Comparison of ENCODE assay signal across 29 cellular contexts in genomic region chr19:17491287-17491686, GRCh38. TPM values are rescaled to one million over a fixed set of nuclear protein-coding genes. Genes with fewer than 3 reads are reported as not detected.
DNase-seq lines count a peak whose midpoint lies in the region; ATAC-seq and TF ChIP-seq lines count a peak whose summit lies in the region.
"Had no signal": no experiment of that assay in that cellular context is flagged by ENCODE, and none has a peak within 500 bp of the region (broad histone marks: within the 10 kb centered on the region; RNA-seq: fewer than 3 reads in every experiment).

No MANE protein-coding gene starts in this region.

- H3K36me3 Mint-ChIP-seq in activated T-cell treated with anti-CD3 and anti-CD28 coated beads, Interleukin-2, amount 50 U/mL, for 72 hours (ENCODE audit: insufficient read depth in 2 of 2) = no peaks in the 10 kb centered on the region
- H3K36me3 Mint-ChIP-seq: activated naive CD4-positive, alpha-beta T cell treated with anti-CD3 and anti-CD28 coated beads, Interleukin-2, amount 10 ng/mL, durations not matched to agents 7 days and 5 days; IgD-negative memory B cell had no signal

- no peaks in the 10 kb centered on the region for H3K9me3 Mint-ChIP-seq in activated T-cell treated with anti-CD3 and anti-CD28 coated beads, Interleukin-2, amount 50 U/mL, for 72 hours
- H3K9me3 Mint-ChIP-seq: activated B cell treated with CpG ODN at 0.5 μM for 24 hours; activated naive CD4-positive, alpha-beta T cell treated with anti-CD3 and anti-CD28 coated beads, Interleukin-2, amount 10 ng/mL, durations not matched to agents 7 days and 5 days; activated T-helper 1 cell treated with anti-CD3 and anti-CD28 coated beads, Interleukin-12 subunit alpha, Interleukin-12 subunit beta, Interleukin-2, Interleukin-4 antibody, amounts not matched to agents 30 ng/mL and 10 ng/mL and 1 ng/mL, durations not matched to agents 14 hours and 24 hours and 36 hours; CD4-positive, alpha-beta T cell; IgD-negative memory B cell; nephron progenitor cell had no signal

- peaks cover 90% of the 10 kb centered on the region for H3K4me1 ChIP-seq in BLaER1
- no peaks in the 10 kb centered on the region for H3K4me1 ChIP-seq in osteoblast (ENCODE audit: insufficient read depth, low read length)
- H3K4me1 ChIP-seq: uterus had no signal

- no peak for TF ChIP-seq CTCF in osteoblast (IDR thresholded peaks at IDR 0.05; ENCODE audit: extremely low read depth, low read depth, low read length)

- peak overlapping the region; percentile 8 for H3K27ac ChIP-seq in BLaER1
- H3K27ac ChIP-seq in cingulate gyrus (ENCODE audit: low read depth, low read length) = peak overlapping the region; percentile 65
- no peak overlapping the region for H3K27ac ChIP-seq in osteoblast (ENCODE audit: low read depth, low read length)
- H3K27ac ChIP-seq: cardiac muscle cell, pancreas, right atrium auricular region, uterus had no signal

- no peaks in the 10 kb centered on the region for H3K79me2 ChIP-seq in osteoblast (ENCODE audit: insufficient read depth, low read length)

- DNase-seq in EH (ENCODE audit: low read depth) (peak; percentile 54), osteoblast (ENCODE audit: insufficient read length, low spot score, missing footprints) (peak; percentile 23), left colon (no peak), SIG-M5 treated with dmso at 0.1 percent for 504 hours (lab: John Stamatoyannopoulos, UW; ENCODE audit: unreplicated experiment) (no peak)
- no peak for DNase-seq in activated T-cell treated with anti-CD3 and anti-CD28 coated beads, Interleukin-2, amount 50 U/mL, for 72 hours
- DNase-seq: activated B cell treated with CpG ODN at 0.5 μM for 24 hours; activated naive CD4-positive, alpha-beta T cell treated with anti-CD3 and anti-CD28 coated beads, Interleukin-2, amount 10 ng/mL, durations not matched to agents 7 days and 5 days; aorta; CD4-positive, alpha-beta T cell; cortex of kidney; DMS 273 treated with DMSO at 0.1 percent for 48 hours; midbrain; NCI-H1048; NCI-H1694; NCI-H524; nephron progenitor cell; pancreas; stimulated activated CD4-positive, alpha-beta T cell treated with anti-CD3 and anti-CD28 coated beads, Interleukin-2, amount 100 ng/mL, for 48 hours; testis; uterus had no signal

- H3K36me3 ChIP-seq in BLaER1 (peaks cover 7% of the 10 kb centered on the region; the same call in 1 of the 2 replicates), osteoblast (ENCODE audit: insufficient read depth, low read length) (peaks cover 5% of the 10 kb centered on the region)
- H3K36me3 ChIP-seq: cardiac muscle cell, pancreas, uterus had no signal

- no peak overlapping the region for H3K4me3 Mint-ChIP-seq in activated T-cell treated with anti-CD3 and anti-CD28 coated beads, Interleukin-2, amount 50 U/mL, for 72 hours
- H3K4me3 Mint-ChIP-seq: activated B cell treated with CpG ODN at 0.5 μM for 24 hours; activated naive CD4-positive, alpha-beta T cell treated with anti-CD3 and anti-CD28 coated beads, Interleukin-2, amount 10 ng/mL, durations not matched to agents 7 days and 5 days; activated T-helper 1 cell treated with anti-CD3 and anti-CD28 coated beads, Interleukin-12 subunit alpha, Interleukin-12 subunit beta, Interleukin-2, Interleukin-4 antibody, amounts not matched to agents 30 ng/mL and 10 ng/mL and 1 ng/mL, durations not matched to agents 14 hours and 24 hours and 36 hours; CD4-positive, alpha-beta T cell; IgD-negative memory B cell; nephron progenitor cell had no signal

- H3K27me3 ChIP-seq in BLaER1 (no peaks in the 10 kb centered on the region), osteoblast (ENCODE audit: insufficient read depth, low read length) (no peaks in the 10 kb centered on the region)
- H3K27me3 ChIP-seq: cardiac muscle cell, pancreas, right atrium auricular region, testis, uterus had no signal

- H3K4me3 ChIP-seq in BLaER1 = no peak overlapping the region
- H3K4me3 ChIP-seq in osteoblast (ENCODE audit: insufficient read depth, low read length) = no peak overlapping the region
- H3K4me3 ChIP-seq: cardiac muscle cell, pancreas, right atrium auricular region, testis, uterus had no signal

- H3K4me2 ChIP-seq in BLaER1 = peak overlapping the region; percentile 97
- no peak overlapping the region for H3K4me2 ChIP-seq in osteoblast (ENCODE audit: insufficient read depth, low read length)

- ATAC-seq in HG03159 (IDR thresholded peaks at IDR 0.05; ENCODE audit: unreplicated experiment) (no peak), left colon (no peak)
- ATAC-seq in activated T-cell treated with anti-CD3 and anti-CD28 coated beads, Interleukin-2, amount 50 U/mL, for 72 hours (replicated peaks in 1 of 2) = no peak
- ATAC-seq: pancreas had no signal

- no peaks in the 10 kb centered on the region for H3K27me3 Mint-ChIP-seq in activated T-cell treated with anti-CD3 and anti-CD28 coated beads, Interleukin-2, amount 50 U/mL, for 72 hours (ENCODE audit: low read depth)
- H3K27me3 Mint-ChIP-seq: activated B cell treated with CpG ODN at 0.5 μM for 24 hours; activated naive CD4-positive, alpha-beta T cell treated with anti-CD3 and anti-CD28 coated beads, Interleukin-2, amount 10 ng/mL, durations not matched to agents 7 days and 5 days; CD4-positive, alpha-beta T cell; IgD-negative memory B cell had no signal

- peak overlapping the region; percentile 26; the same call in 1 of the 2 replicates for H3K9ac ChIP-seq in BLaER1

- H2AFZ ChIP-seq in osteoblast (ENCODE audit: low read length) = no peak overlapping the region

- no peak overlapping the region for H3K27ac Mint-ChIP-seq in activated T-cell treated with anti-CD3 and anti-CD28 coated beads, Interleukin-2, amount 50 U/mL, for 72 hours
- H3K27ac Mint-ChIP-seq: activated B cell treated with CpG ODN at 0.5 μM for 24 hours; activated T-helper 1 cell treated with anti-CD3 and anti-CD28 coated beads, Interleukin-12 subunit alpha, Interleukin-12 subunit beta, Interleukin-2, Interleukin-4 antibody, amounts not matched to agents 30 ng/mL and 10 ng/mL and 1 ng/mL, durations not matched to agents 14 hours and 24 hours and 36 hours; CD4-positive, alpha-beta T cell had no signal

- no peaks in the 10 kb centered on the region for H4K20me1 ChIP-seq in BLaER1
- H4K20me1 ChIP-seq in osteoblast (ENCODE audit: insufficient read depth, low read length) = peaks cover 12% of the 10 kb centered on the region

- intact Hi-C loops in left colon (cut with DNase I, micrococcal nuclease) = no loop called here

- H3K9me3 ChIP-seq in BLaER1 (no peaks in the 10 kb centered on the region), osteoblast (ENCODE audit: low read depth, low read length) (no peaks in the 10 kb centered on the region)
- H3K9me3 ChIP-seq: pancreas, right atrium auricular region, testis, uterus had no signal

- peaks cover 39% of the 10 kb centered on the region for H3K4me1 Mint-ChIP-seq in activated T-cell treated with anti-CD3 and anti-CD28 coated beads, Interleukin-2, amount 50 U/mL, for 72 hours (ENCODE audit: low read depth)

RNA-seq across cellular contexts. Expression of gene PGLS, which starts 20.2 kb away (rescaled TPM):
- total RNA-seq in osteoblast = 84.6 and 98.1 TPM in 2 replicates
- total RNA-seq in left colon = 100 to 1,000 TPM in 1 of 2 donors, 10 to 100 TPM in 1; 89.8 to 100 TPM
- total RNA-seq in activated T-cell treated with anti-CD3 and anti-CD28 coated beads, Interleukin-2, amount 50 U/mL, for 72 hours = 10 to 100 TPM; 56.5 to 63.6 TPM

RNA-seq across cellular contexts. Expression of gene SLC27A1, which starts 21.0 kb away (rescaled TPM):
- total RNA-seq in osteoblast = 47.4 and 64.4 TPM in 2 replicates
- total RNA-seq in left colon = 1 to 10 TPM; 4.8 to 7.1 TPM
- total RNA-seq in activated T-cell treated with anti-CD3 and anti-CD28 coated beads, Interleukin-2, amount 50 U/mL, for 72 hours = 1 to 10 TPM; 3.5 to 4.4 TPM

RNA-seq across cellular contexts. Expression of gene NXNL1, which starts 30.6 kb away (rescaled TPM):
- total RNA-seq in osteoblast = not detected in 2 replicates
- total RNA-seq in left colon = not detected
- total RNA-seq in activated T-cell treated with anti-CD3 and anti-CD28 coated beads, Interleukin-2, amount 50 U/mL, for 72 hours = not detected
- total RNA-seq: activated B cell treated with CpG ODN at 0.5 μM for 24 hours; activated T-helper 1 cell treated with anti-CD3 and anti-CD28 coated beads, Interleukin-12 subunit alpha, Interleukin-12 subunit beta, Interleukin-2, Interleukin-4 antibody, amounts not matched to agents 30 ng/mL and 10 ng/mL and 1 ng/mL, durations not matched to agents 14 hours and 24 hours and 36 hours; aorta; cardiac muscle cell; CD4-positive, alpha-beta T cell; H1; lower leg skin; pancreas; right atrium auricular region; uterus had no signal

RNA-seq across cellular contexts. Expression of gene TMEM221, which starts 42.8 kb away (rescaled TPM):
- total RNA-seq in osteoblast (not detected in 2 replicates), left colon (under 1 TPM in 1 of 2 donors, not detected in 1; 0.18 TPM)
- not detected for total RNA-seq in activated T-cell treated with anti-CD3 and anti-CD28 coated beads, Interleukin-2, amount 50 U/mL, for 72 hours
- total RNA-seq: activated B cell treated with CpG ODN at 0.5 μM for 24 hours; activated T-helper 1 cell treated with anti-CD3 and anti-CD28 coated beads, Interleukin-12 subunit alpha, Interleukin-12 subunit beta, Interleukin-2, Interleukin-4 antibody, amounts not matched to agents 30 ng/mL and 10 ng/mL and 1 ng/mL, durations not matched to agents 14 hours and 24 hours and 36 hours; CD4-positive, alpha-beta T cell had no signal

Comparison
In these comparisons a context has a peak if more than half of its experiments do, and no peak if none do; other contexts are left out.
1. DNase-seq: peak in EH (single experiment) and osteoblast (single experiment); none in left colon (0 of 2), activated T-cell treated with anti-CD3 and anti-CD28 coated beads, Interleukin-2, amount 50 U/mL, for 72 hours (0 of 2) and SIG-M5 treated with dmso at 0.1 percent for 504 hours (single experiment).